ENCODE assay signal across 1 cellular context in the genomic region with DNA sequence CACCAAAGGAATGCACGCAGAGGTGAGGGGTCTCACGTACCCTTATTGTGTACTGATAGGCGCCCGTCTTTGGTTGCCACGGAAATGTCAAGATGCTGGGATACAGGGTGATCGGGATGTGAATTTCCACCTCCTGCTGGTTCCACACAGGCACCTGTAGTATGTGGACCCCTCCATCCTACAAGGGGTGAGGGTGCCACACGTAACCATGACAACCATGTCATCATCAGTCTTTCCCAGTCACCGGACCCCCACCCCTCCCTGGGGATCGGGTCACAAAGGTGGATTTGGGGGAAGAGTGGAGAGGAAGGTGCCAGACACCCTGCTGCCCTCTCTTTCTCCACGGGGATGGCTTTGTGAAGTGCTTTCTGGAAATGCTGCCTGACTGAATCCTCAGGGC.
TF ChIP-seq lines count a peak whose summit lies in the region.

No MANE protein-coding gene starts in this region.

TF ChIP-seq in GM12878, 131 proteins besides CTCF, POLR2A, EP300 and RAD21:
- TF ChIP-seq WRNIP1 (IDR thresholded peaks at IDR 0.05; ENCODE audit: borderline replicate concordance, low read depth, low read length) (no peak), DPF2 (IDR thresholded peaks at IDR 0.05) (no peak), SRF (IDR thresholded peaks at IDR 0.05; ENCODE audit: low read depth in 2 of 2, low read length in 2 of 2) (no peak), POLR2AphosphoS5 (IDR thresholded peaks at IDR 0.05; ENCODE audit: low read length) (no peak), BRCA1 (IDR thresholded peaks at IDR 0.05; ENCODE audit: low read depth, low read length) (no peak), BMI1 (IDR thresholded peaks at IDR 0.05; ENCODE audit: borderline replicate concordance) (peak; percentile 43; the same call in 1 of the 2 replicates)
- TF ChIP-seq, protein P1, sequence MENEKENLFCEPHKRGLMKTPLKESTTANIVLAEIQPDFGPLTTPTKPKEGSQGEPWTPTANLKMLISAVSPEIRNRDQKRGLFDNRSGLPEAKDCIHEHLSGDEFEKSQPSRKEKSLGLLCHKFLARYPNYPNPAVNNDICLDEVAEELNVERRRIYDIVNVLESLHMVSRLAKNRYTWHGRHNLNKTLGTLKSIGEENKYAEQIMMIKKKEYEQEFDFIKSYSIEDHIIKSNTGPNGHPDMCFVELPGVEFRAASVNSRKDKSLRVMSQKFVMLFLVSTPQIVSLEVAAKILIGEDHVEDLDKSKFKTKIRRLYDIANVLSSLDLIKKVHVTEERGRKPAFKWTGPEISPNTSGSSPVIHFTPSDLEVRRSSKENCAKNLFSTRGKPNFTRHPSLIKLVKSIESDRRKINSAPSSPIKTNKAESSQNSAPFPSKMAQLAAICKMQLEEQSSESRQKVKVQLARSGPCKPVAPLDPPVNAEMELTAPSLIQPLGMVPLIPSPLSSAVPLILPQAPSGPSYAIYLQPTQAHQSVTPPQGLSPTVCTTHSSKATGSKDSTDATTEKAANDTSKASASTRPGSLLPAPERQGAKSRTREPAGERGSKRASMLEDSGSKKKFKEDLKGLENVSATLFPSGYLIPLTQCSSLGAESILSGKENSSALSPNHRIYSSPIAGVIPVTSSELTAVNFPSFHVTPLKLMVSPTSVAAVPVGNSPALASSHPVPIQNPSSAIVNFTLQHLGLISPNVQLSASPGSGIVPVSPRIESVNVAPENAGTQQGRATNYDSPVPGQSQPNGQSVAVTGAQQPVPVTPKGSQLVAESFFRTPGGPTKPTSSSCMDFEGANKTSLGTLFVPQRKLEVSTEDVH (IDR thresholded peaks at IDR 0.05; ENCODE audit: low read depth, partially characterized antibody) = no peak
